In the genomic region with DNA sequence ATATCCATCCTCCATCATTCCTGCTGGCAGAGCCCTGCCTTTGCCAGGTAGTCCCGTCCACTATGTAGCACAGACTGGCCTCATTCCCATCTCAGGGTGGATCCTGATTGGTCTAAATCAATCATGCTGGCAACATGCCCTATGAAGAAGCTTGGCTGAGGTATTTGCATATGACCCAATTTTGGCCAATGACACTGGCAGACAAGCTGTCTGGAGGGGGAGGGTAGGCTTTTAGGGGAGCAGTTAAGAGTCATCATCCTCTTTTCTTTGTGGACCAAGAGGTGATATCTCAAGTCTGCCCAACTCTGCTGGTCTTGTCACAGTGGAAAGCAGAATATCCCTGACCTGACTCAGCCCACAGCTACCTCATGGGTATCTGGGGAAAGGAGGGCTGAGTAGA, we compare ENCODE assay signal across 16 cellular contexts. TPM values are rescaled to one million over a fixed set of nuclear protein-coding genes. Genes with fewer than 3 reads are reported as not detected.
DNase-seq lines count a peak whose midpoint lies in the region; ATAC-seq and TF ChIP-seq lines count a peak whose summit lies in the region.
"Had no signal": no experiment of that assay in that cellular context is flagged by ENCODE, and none has a peak within 500 bp of the region (broad histone marks: within the 10 kb centered on the region; RNA-seq: fewer than 3 reads in every experiment).

No MANE protein-coding gene starts in this region.

- ATAC-seq in foreskin keratinocyte (peak; percentile 10), Right ventricle myocardium superior (ENCODE audit: poor library complexity) (no peak), HG03460 (IDR thresholded peaks at IDR 0.05; ENCODE audit: unreplicated experiment) (no peak), right cardiac atrium (no peak)
- ATAC-seq: lower lobe of right lung had no signal

- TF ChIP-seq CTCF in 22Rv1 (IDR thresholded peaks at IDR 0.05), result no peak
- TF ChIP-seq CTCF in foreskin keratinocyte (conservative IDR thresholded peaks at IDR 0.05), result no peak

- WGBS in right cardiac atrium, result 65% methylated on average over 1 of the region's 1 CpG

- DNase-seq in Caki2 (ENCODE audit: low read depth) (peak; percentile 18), RKO (ENCODE audit: low spot score) (peak; percentile 18), foreskin keratinocyte (no peak), Right ventricle myocardium superior (no peak), right cardiac atrium (no peak)
- DNase-seq: activated CD4-positive, alpha-beta T cell treated with anti-CD3 and anti-CD28 coated beads for 48 hours; AML-193; lower lobe of right lung; NCI-H1092; NCI-H2107; stimulated activated CD4-positive, alpha-beta T cell treated with anti-CD3 and anti-CD28 coated beads, Interleukin-4, amount 100 ng/mL, for 24 hours; testis had no signal

- peaks cover 3% of the 10 kb centered on the region for H3K4me1 ChIP-seq in foreskin keratinocyte
- peaks cover 5% of the 10 kb centered on the region for H3K4me1 ChIP-seq in right cardiac atrium (ENCODE audit: control insufficient read depth, insufficient read depth, low read length)
- H3K4me1 ChIP-seq: parathyroid adenoma had no signal

- peaks cover 3% of the 10 kb centered on the region for H3K27me3 ChIP-seq in foreskin keratinocyte
- H3K27me3 ChIP-seq in right cardiac atrium (ENCODE audit: control insufficient read depth, insufficient read depth), result no peaks in the 10 kb centered on the region
- H3K27me3 ChIP-seq: testis had no signal

- H3K9me3 ChIP-seq in right cardiac atrium (ENCODE audit: control insufficient read depth, low read length), result no peaks in the 10 kb centered on the region
- H3K9me3 ChIP-seq: lower lobe of right lung, testis had no signal

- H3K4me3 ChIP-seq in right cardiac atrium (ENCODE audit: low read length), result no peak overlapping the region
- H3K4me3 ChIP-seq: lower lobe of right lung, testis had no signal

- in situ Hi-C loops in Caki2 (cut with HindIII; ENCODE audit: low pct_unique_long_range_greater_than_20kb, low sequenced_read_pairs), result no loop called here

- H3K27ac ChIP-seq in 22Rv1 (peak overlapping the region; percentile 15; the same call in 1 of the 2 replicates), foreskin keratinocyte (no peak overlapping the region), right cardiac atrium (ENCODE audit: low read length) (no peak overlapping the region)
- H3K27ac ChIP-seq: lower lobe of right lung, parathyroid adenoma, testis had no signal

- intact Hi-C loops in Right ventricle myocardium superior (cut with DNase I) (no loop called here), right cardiac atrium (cut with DNase I) (no loop called here)

RNA-seq across cellular contexts. Expression of a gene that starts 5.1 kb away (rescaled TPM):
- total RNA-seq in Caki2 (2014; rRNA removed; shearing (Covaris generic); ENCODE audit: low replicate concordance), result 0.30 TPM in 1 of 2 replicates, not detected in the other
- 0.14 and 0.51 TPM in 2 replicates for total RNA-seq in foreskin keratinocyte
- 0.18 and 0.22 TPM in 2 replicates for polyA plus RNA-seq in foreskin keratinocyte
- total RNA-seq in Right ventricle myocardium superior, result 0.97 TPM
- 1 to 10 TPM in 1 of 4 donors, under 1 TPM in 3; 0.42 to 1.0 (median 0.75) TPM for total RNA-seq in right cardiac atrium
- 0.52 TPM for polyA plus RNA-seq in right cardiac atrium
- total RNA-seq: dermis microvascular lymphatic vessel endothelial cell had no signal

RNA-seq across cellular contexts. Expression of a gene that starts 16.0 kb away (rescaled TPM):
- total RNA-seq in Caki2 (2014; rRNA removed; shearing (Covaris generic); ENCODE audit: low replicate concordance), result 27.3 and 34.2 TPM in 2 replicates
- total RNA-seq in foreskin keratinocyte, result 25.3 and 26.6 TPM in 2 replicates
- 7.1 and 8.5 TPM in 2 replicates for polyA plus RNA-seq in foreskin keratinocyte
- total RNA-seq in Right ventricle myocardium superior, result 11.2 TPM
- total RNA-seq in right cardiac atrium, result 10 to 100 TPM; 16.1 to 19.9 (median 18.2) TPM
- 17.0 TPM for polyA plus RNA-seq in right cardiac atrium

RNA-seq across cellular contexts. Expression of a gene that starts 33.1 kb away (rescaled TPM):
- 26.8 and 30.6 TPM in 2 replicates for total RNA-seq in Caki2 (2014; rRNA removed; shearing (Covaris generic); ENCODE audit: low replicate concordance)
- total RNA-seq in foreskin keratinocyte (46.1 and 50.1 TPM in 2 replicates), Right ventricle myocardium superior (76.1 TPM), right cardiac atrium (10 to 100 TPM; 48.4 to 65.6 (median 58.1) TPM)
- polyA plus RNA-seq in foreskin keratinocyte (68.2 and 69.5 TPM in 2 replicates), right cardiac atrium (140 TPM)

RNA-seq across cellular contexts. Expression of a gene that starts 52.5 kb away (rescaled TPM):
- 48.0 and 49.5 TPM in 2 replicates for total RNA-seq in Caki2 (2014; rRNA removed; shearing (Covaris generic); ENCODE audit: low replicate concordance)
- 58.8 and 59.8 TPM in 2 replicates for total RNA-seq in foreskin keratinocyte
- polyA plus RNA-seq in foreskin keratinocyte, result 58.5 and 65.6 TPM in 2 replicates
- 61.6 TPM for total RNA-seq in Right ventricle myocardium superior
- total RNA-seq in right cardiac atrium, result 10 to 100 TPM; 46.7 to 67.7 (median 54.8) TPM
- polyA plus RNA-seq in right cardiac atrium, result 106 TPM

RNA-seq across cellular contexts. Expression of a gene that starts 53.8 kb away (rescaled TPM):
- 0.06 and 0.20 TPM in 2 replicates for total RNA-seq in Caki2 (2014; rRNA removed; shearing (Covaris generic); ENCODE audit: low replicate concordance)
- total RNA-seq in foreskin keratinocyte (0.21 and 0.75 TPM in 2 replicates), Right ventricle myocardium superior (6.1 TPM), right cardiac atrium (10 to 100 TPM in 1 of 4 donors, 1 to 10 TPM in 3; 8.0 to 10.5 (median 9.6) TPM)
- polyA plus RNA-seq in foreskin keratinocyte (0.07 and 0.31 TPM in 2 replicates), right cardiac atrium (2.3 TPM)

Comparison
In these comparisons a context has a peak if more than half of its experiments do, and no peak if none do; other contexts are left out.
1. DNase-seq: peak in Caki2 (single experiment) and RKO (single experiment); none in foreskin keratinocyte (0 of 2), Right ventricle myocardium superior (single experiment) and right cardiac atrium (0 of 3).